Comparison of ENCODE assay signal across 23 cellular contexts in the genomic region with DNA sequence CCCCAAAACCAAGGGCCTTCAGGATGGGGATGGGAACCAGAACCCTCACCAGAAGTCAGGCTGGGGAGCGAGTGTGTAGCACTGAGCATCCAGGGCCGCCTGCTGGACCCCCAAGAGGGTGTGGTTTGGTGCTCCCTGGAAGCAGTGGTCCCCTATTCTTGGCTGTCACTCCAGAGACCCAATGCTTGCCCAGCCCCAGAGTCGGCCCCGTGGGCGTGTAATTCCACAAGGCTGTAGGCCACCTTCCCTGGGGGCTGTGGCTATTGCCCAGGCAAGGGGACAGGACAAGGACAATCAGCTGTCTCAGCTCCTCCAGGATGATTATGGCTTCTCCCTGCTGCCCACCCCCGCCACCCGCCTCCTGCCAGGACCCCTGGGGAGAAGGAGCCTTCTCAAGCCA. TPM values are rescaled to one million over a fixed set of nuclear protein-coding genes. Genes with fewer than 3 reads are reported as not detected.
"Had no signal": no experiment of that assay in that cellular context is flagged by ENCODE, and none has a peak within 500 bp of the region (broad histone marks: within the 10 kb centered on the region; RNA-seq: fewer than 3 reads in every experiment).

No MANE protein-coding gene starts in this region.

- H3K4me1 Mint-ChIP-seq: activated CD4-positive, alpha-beta T cell treated with anti-CD3 and anti-CD28 coated beads for 36 hours had no signal

- DNase-seq: activated CD4-positive, alpha-beta T cell treated with anti-CD3 and anti-CD28 coated beads for 36 hours; activated CD8-positive, alpha-beta memory T cell treated with anti-CD3 and anti-CD28 coated beads, Interleukin-2, amount 50 U/mL, for 4 hours; activated CD8-positive, alpha-beta T cell treated with anti-CD3 and anti-CD28 coated beads for 36 hours; body of pancreas; central memory CD4-positive, alpha-beta T cell; Kasumi-1; KBM-7; NCI-H1105 treated with DMSO at 0.1 percent for 48 hours; NCI-H1436 treated with DMSO at 0.1 percent for 48 hours; NCI-H187; NCI-H2081; NCI-H446; NCI-H524; SK-N-SH; T-helper 1 cell; WERI-Rb-1 had no signal

- ATAC-seq: activated CD4-positive, alpha-beta T cell treated with anti-CD3 and anti-CD28 coated beads for 36 hours; activated CD8-positive, alpha-beta T cell treated with anti-CD3 and anti-CD28 coated beads for 36 hours; body of pancreas; Right ventricle myocardium inferior had no signal

- H3K36me3 Mint-ChIP-seq: activated naive CD4-positive, alpha-beta T cell treated with anti-CD3 and anti-CD28 coated beads, Interleukin-2, amount 50 U/mL, for 24 hours had no signal

- H3K9me3 ChIP-seq: body of pancreas, SJCRH30, SK-N-SH had no signal

- H3K27ac Mint-ChIP-seq: activated CD4-positive, alpha-beta T cell treated with anti-CD3 and anti-CD28 coated beads for 36 hours; activated CD8-positive, alpha-beta T cell treated with anti-CD3 and anti-CD28 coated beads for 36 hours; activated naive CD4-positive, alpha-beta T cell treated with anti-CD3 and anti-CD28 coated beads, Interleukin-2, amount 50 U/mL, for 24 hours had no signal

- H3K36me3 ChIP-seq: SJCRH30, WERI-Rb-1 had no signal

- H3K4me3 ChIP-seq: body of pancreas, SJCRH30 had no signal

- H3K27me3 ChIP-seq: body of pancreas, SJCRH30 had no signal

- H3K27ac ChIP-seq: body of pancreas, SJCRH30, WERI-Rb-1 had no signal

- H3K9ac ChIP-seq: SK-N-SH had no signal

- H3K4me2 ChIP-seq: SK-N-SH had no signal

- H3K4me3 Mint-ChIP-seq: activated CD4-positive, alpha-beta T cell treated with anti-CD3 and anti-CD28 coated beads for 36 hours; activated CD8-positive, alpha-beta T cell treated with anti-CD3 and anti-CD28 coated beads for 36 hours; activated naive CD4-positive, alpha-beta T cell treated with anti-CD3 and anti-CD28 coated beads, Interleukin-2, amount 50 U/mL, for 24 hours had no signal

- H3K9me3 Mint-ChIP-seq: activated CD8-positive, alpha-beta T cell treated with anti-CD3 and anti-CD28 coated beads for 36 hours; activated naive CD4-positive, alpha-beta T cell treated with anti-CD3 and anti-CD28 coated beads, Interleukin-2, amount 50 U/mL, for 24 hours had no signal

- H3K4me1 ChIP-seq: body of pancreas had no signal

- H3K9me2 ChIP-seq: SK-N-SH had no signal

RNA-seq across cellular contexts. Expression of gene IGDCC3, which starts 14.5 kb away (rescaled TPM):
- total RNA-seq: activated CD4-positive, alpha-beta T cell treated with anti-CD3 and anti-CD28 coated beads for 36 hours; activated CD8-positive, alpha-beta T cell treated with anti-CD3 and anti-CD28 coated beads for 36 hours; aorta; body of pancreas; bronchial epithelial cell; RPMI7951; T-helper 2 cell treated with Interferon-gamma antibody and Interleukin-4, amounts not matched to agents 100 ng/mL and 5 ng/mL, for 36 hours had no signal
- polyA plus RNA-seq: aorta had no signal

RNA-seq across cellular contexts. Expression of gene RNU5B-1, which starts 58.8 kb away (rescaled TPM):
- total RNA-seq: activated CD4-positive, alpha-beta T cell treated with anti-CD3 and anti-CD28 coated beads for 36 hours; activated CD8-positive, alpha-beta T cell treated with anti-CD3 and anti-CD28 coated beads for 36 hours; body of pancreas; bronchial epithelial cell; RPMI7951; SJCRH30; T-helper 2 cell treated with Interferon-gamma antibody and Interleukin-4, amounts not matched to agents 100 ng/mL and 5 ng/mL, for 36 hours had no signal
- polyA plus RNA-seq: aorta, SK-N-SH had no signal

RNA-seq across cellular contexts. Expression of gene IGDCC4, which starts 59.4 kb away (rescaled TPM):
- total RNA-seq: T-helper 2 cell treated with Interferon-gamma antibody and Interleukin-4, amounts not matched to agents 100 ng/mL and 5 ng/mL, for 36 hours had no signal
- polyA plus RNA-seq: aorta had no signal
